8 cellular contexts compared by ENCODE assay signal in genomic region chr1:226186124-226187018, GRCh38. TPM values are rescaled to one million over a fixed set of nuclear protein-coding genes. Genes with fewer than 3 reads are reported as not detected.
DNase-seq lines count a peak whose midpoint lies in the region; ATAC-seq and TF ChIP-seq lines count a peak whose summit lies in the region.

Gene ACBD3, minus strand, starts transcription at chr1:226186741. Its CDS starts 66 bp downstream, at chr1:226186675.

- H3K36me3 ChIP-seq in kidney epithelial cell (ENCODE audit: control insufficient read depth, insufficient read depth, low read length) = no peaks in the 10 kb centered on the region

- DNase-seq in Ammon's horn (ENCODE audit: low spot score) (peak; percentile 96), GM19238 (ENCODE audit: insufficient read length, low spot score) (peak; percentile 92), NCI-H510A treated with DMSO at 0.1 percent for 48 hours (lab: John Stamatoyannopoulos, UW) (peak; percentile 72), cerebellum (ENCODE audit: low spot score) (peak; percentile 94), kidney epithelial cell (ENCODE audit: low read depth) (peak; percentile 47)
- DNase-seq in activated CD4-positive, alpha-beta T cell treated with anti-CD3 and anti-CD28 coated beads for 1 hour = peak; percentile 74
- DNase-seq in stimulated activated CD4-positive, alpha-beta T cell treated with anti-CD3 and anti-CD28 coated beads, Interleukin-15, amount 100 ng/mL, for 24 hours = peak; percentile 90

- H3K27me3 ChIP-seq in kidney epithelial cell (ENCODE audit: control insufficient read depth, insufficient read depth, low read length) = no peaks in the 10 kb centered on the region

- no peak for TF ChIP-seq CTCF in kidney epithelial cell (IDR thresholded peaks at IDR 0.05; ENCODE audit: insufficient read depth, low read length, poor library complexity, severe bottlenecking)

- ATAC-seq in HG03439 (IDR thresholded peaks at IDR 0.05; ENCODE audit: unreplicated experiment) = peak; percentile 94

- peak within 1 kb of the TSS; percentile 80 for H3K4me3 ChIP-seq in kidney epithelial cell (ENCODE audit: low read depth, low read length)

RNA-seq across cellular contexts. Expression of gene ACBD3, which starts in this region (rescaled TPM):
- 32.2 TPM for total RNA-seq in cerebellum
- 41.3 and 46.3 TPM in 2 replicates for total RNA-seq in kidney epithelial cell

Comparison
In these comparisons a context has a peak if more than half of its experiments do, and no peak if none do; other contexts are left out.
1. Peak in every context shown above with its lines: DNase-seq, ATAC-seq and H3K4me3 ChIP-seq.